11 cellular contexts compared by ENCODE assay signal in genomic region chr17:50059759-50060273, GRCh38. TPM values are rescaled to one million over a fixed set of nuclear protein-coding genes. Genes with fewer than 3 reads are reported as not detected.
A peak's percentile ranks its signal among the peaks of the same experiment; 100 is the strongest.
DNase-seq lines count a peak whose midpoint lies in the region; ATAC-seq, FAIRE-seq and TF ChIP-seq lines count a peak whose summit lies in the region.
"Had no signal": no experiment of that assay in that cellular context is flagged by ENCODE, and none has a peak within 500 bp of the region (broad histone marks: within the 10 kb centered on the region; RNA-seq: fewer than 3 reads in every experiment).

No MANE protein-coding gene starts in this region.

- H3K36me3 ChIP-seq in breast epithelium (no peaks in the 10 kb centered on the region), kidney (ENCODE audit: control insufficient read depth in 1 of 2, insufficient read depth in 2 of 2, low read length in 2 of 2) (no peaks in the 10 kb centered on the region), spleen (no peaks in the 10 kb centered on the region)

- H3K4me3 ChIP-seq in breast epithelium (no peak overlapping the region), kidney (ENCODE audit: low read length in 2 of 2) (peak overlapping the region in 1 of 2 donors; percentile 81), spleen (no peak overlapping the region)

- H3K9me3 ChIP-seq in breast epithelium (no peaks in the 10 kb centered on the region), kidney (ENCODE audit: control insufficient read depth in 1 of 2, low read length in 2 of 2) (no peaks in the 10 kb centered on the region), spleen (no peaks in the 10 kb centered on the region)

- H3K27me3 ChIP-seq in breast epithelium (no peaks in the 10 kb centered on the region), spleen (replicated peaks in 1 of 7) (peaks cover 0 to 39% (median 0%) of the 10 kb centered on the region in 7 donors)

- DNase-seq in LHCN-M2 (ENCODE audit: low read depth) = peak; percentile 92
- no peak for DNase-seq in breast epithelium (ENCODE audit: low spot score in 2 of 2)
- peak; percentile 81 for DNase-seq in kidney
- peak; percentile 72 for DNase-seq in spleen
- no peak for DNase-seq in T-helper 1 cell
- no peak for DNase-seq in GM20000 (ENCODE audit: low spot score)
- DNase-seq: activated B cell treated with CpG ODN at 0.5 μM for 24 hours; activated naive CD4-positive, alpha-beta T cell treated with anti-CD3 and anti-CD28 coated beads, Interleukin-2, amount 50 U/mL, for 16 hours; glutamatergic neuron had no signal

- H3K9ac ChIP-seq in kidney (ENCODE audit: low read length in 2 of 2) = peak overlapping the region in 1 of 2 donors; percentile 82

- TF ChIP-seq POLR2A in breast epithelium (IDR thresholded peaks at IDR 0.05) (no peak), spleen (IDR thresholded peaks at IDR 0.05) (no peak)

- intact Hi-C loops in breast epithelium (cut with DNase I; ENCODE audit: low total_unique reads) (loop anchor here (5.0 kb wide), 1 partner anchor 33 kb away; no protein-coding TSS in a partner anchor), kidney (cut with DNase I) (no loop called here), spleen (cut with DNase I; ENCODE audit: low total_unique reads) (no loop called here)

- H3K27ac ChIP-seq in breast epithelium (peak overlapping the region; percentile 93 to 96), kidney (ENCODE audit: low read depth in 2 of 2, low read length in 2 of 2) (peak overlapping the region; percentile 78 to 91), spleen (peak overlapping the region in 7 of 8 donors; percentile 34 to 88 (median 71))

- H3K4me1 ChIP-seq in breast epithelium (peaks cover 25 to 40% of the 10 kb centered on the region in 2 donors), kidney (ENCODE audit: control insufficient read depth in 1 of 2, insufficient read depth in 1 of 2, low read depth in 1 of 2, low read length in 2 of 2) (peaks cover 66 to 70% of the 10 kb centered on the region in 2 donors), spleen (peaks cover 9 to 99% (median 52%) of the 10 kb centered on the region in 6 donors)

- no peak for FAIRE-seq in kidney (lab: Jason Lieb, UNC)

- 35 to 74% (median 56%) methylated on average over 3 to 5 of the region's 5 CpGs for WGBS in spleen, 5 donors

- ATAC-seq in HG03354 (IDR thresholded peaks at IDR 0.05; ENCODE audit: poor library complexity, severe bottlenecking, unreplicated experiment) (no peak), GM18517 (IDR thresholded peaks at IDR 0.05; ENCODE audit: unreplicated experiment) (no peak)

- TF ChIP-seq CTCF in breast epithelium (IDR thresholded peaks at IDR 0.05) (no peak), kidney (IDR thresholded peaks at IDR 0.05; ENCODE audit: borderline replicate concordance, extremely low read depth, insufficient read depth) (no peak), spleen (IDR thresholded peaks at IDR 0.05 in 8 of 11, conservative IDR thresholded peaks at IDR 0.05 in 3 of 11) (no peak), GM20000 (IDR thresholded peaks at IDR 0.05; ENCODE audit: extremely low read depth, missing control alignments) (no peak)

RNA-seq across cellular contexts. Expression of gene ITGA3, which starts 3.9 kb away (rescaled TPM):
- total RNA-seq in LHCN-M2 (2014; rRNA removed) (382 and 426 TPM in 2 replicates), breast epithelium (10 to 100 TPM; 10.6 to 67.6 (median 48.5) TPM), kidney (367 TPM), spleen (10 to 100 TPM; 22.7 to 52.3 (median 41.1) TPM)
- 567 TPM for polyA plus RNA-seq in LHCN-M2 (2012)
- polyA plus RNA-seq in kidney (ENCODE audit: insufficient read depth, low read depth, low replicate concordance) (117 TPM), spleen (10 to 100 TPM in 1 of 3 donors, 1 to 10 TPM in 2; 5.5 to 16.6 (median 8.1) TPM)

RNA-seq across cellular contexts. Expression of gene PDK2, which starts 35.3 kb away (rescaled TPM):
- total RNA-seq in LHCN-M2 (2014; rRNA removed) = 22.3 and 22.5 TPM in 2 replicates
- polyA plus RNA-seq in LHCN-M2 (2012) = 29.7 TPM
- total RNA-seq in breast epithelium = 10 to 100 TPM; 28.2 to 53.4 (median 30.5) TPM
- total RNA-seq in kidney = 41.9 TPM
- polyA plus RNA-seq in kidney (ENCODE audit: insufficient read depth, low read depth, low replicate concordance) = 121 TPM
- total RNA-seq in spleen = 10 to 100 TPM; 22.9 to 41.5 (median 26.1) TPM
- 10 to 100 TPM in 1 of 3 donors, 1 to 10 TPM in 2; 8.7 to 16.9 (median 9.5) TPM for polyA plus RNA-seq in spleen

Comparison
In these comparisons a context has a peak if more than half of its experiments do, and no peak if none do; other contexts are left out.
1. DNase-seq: peak in LHCN-M2 (single experiment), kidney (single experiment) and spleen (single experiment); none in breast epithelium (0 of 2), T-helper 1 cell (0 of 5) and GM20000 (single experiment).
2. Peak in every context shown above with its lines, with median percentiles within 50 percentile points of each other: H3K27ac ChIP-seq.